8 cellular contexts compared by ENCODE assay signal in the genomic region with DNA sequence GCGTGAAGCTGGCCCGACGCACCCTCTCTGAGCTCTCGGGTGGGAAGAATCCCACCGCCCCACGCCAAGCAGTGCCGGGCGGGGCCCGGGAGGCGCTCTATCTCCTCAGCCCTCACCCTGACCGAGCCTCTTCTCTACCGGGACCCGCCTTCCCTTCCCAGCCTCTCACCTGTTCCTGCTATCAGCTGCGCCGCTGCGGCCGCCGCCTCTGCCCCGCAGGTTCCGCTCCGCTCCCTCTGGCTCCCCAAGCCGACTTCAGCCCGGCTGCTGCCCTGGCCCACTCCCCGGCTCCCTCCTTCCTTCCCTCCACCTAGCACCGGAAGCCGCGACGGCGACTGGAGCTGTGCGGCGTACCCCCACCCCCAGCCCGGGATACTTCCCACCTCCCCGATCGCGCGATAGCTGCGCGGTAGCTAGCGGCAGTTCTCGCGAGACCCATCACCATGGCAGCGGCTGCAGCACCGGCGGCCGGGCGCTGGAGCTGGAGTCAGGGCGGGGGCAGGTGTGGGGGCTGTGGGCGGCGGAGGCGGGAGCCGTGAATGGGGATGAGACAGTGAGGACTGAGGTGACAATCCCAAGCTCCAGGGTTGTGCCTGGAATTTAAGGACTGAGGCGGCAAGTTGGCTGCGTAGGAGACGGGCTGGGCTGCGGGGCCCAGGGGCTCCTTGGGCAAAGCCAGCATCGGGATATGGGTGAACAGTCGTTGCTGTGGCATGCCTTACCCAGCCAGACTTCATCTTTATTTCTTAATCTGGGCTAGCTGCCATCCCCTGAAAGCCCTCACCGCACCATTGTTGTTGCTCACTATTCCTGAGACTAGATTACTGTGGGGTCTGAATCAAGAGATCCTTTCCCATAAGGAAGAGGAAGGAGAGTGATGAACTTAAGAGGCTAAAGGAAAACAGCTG. TPM values are rescaled to one million over a fixed set of nuclear protein-coding genes. Genes with fewer than 3 reads are reported as not detected.
DNase-seq lines count a peak whose midpoint lies in the region; TF ChIP-seq lines count a peak whose summit lies in the region.

A gene (minus strand): TSS at position 347 of the 908 bp plus-strand sequence. CDS start 16,392 bp downstream, outside the sequence.

- H3K9me2 ChIP-seq in DOHH2 (replicated peaks; ENCODE audit: control insufficient read depth, low read length): no peaks in the 10 kb centered on the region

- peaks cover 33% of the 10 kb centered on the region for H3K36me3 ChIP-seq in DOHH2 (ENCODE audit: control insufficient read depth, low read length)
- peaks cover 40% of the 10 kb centered on the region for H3K36me3 ChIP-seq in MG63

- H3K4me3 Mint-ChIP-seq in nephron progenitor cell: peak within 1 kb of the TSS; percentile 99
- H3K4me3 Mint-ChIP-seq in stimulated activated naive CD8-positive, alpha-beta T cell treated with anti-CD3 and anti-CD28 coated beads, Interleukin-15, Interleukin-2, amounts not matched to agents 100 ng/mL and 50 ng/mL, for 24 hours: peak within 1 kb of the TSS; percentile 91

- peaks cover 47% of the 10 kb centered on the region for H3K79me2 ChIP-seq in DOHH2 (ENCODE audit: control insufficient read depth, low read length)

- H3K27ac Mint-ChIP-seq in nephron progenitor cell: peak within 1 kb of the TSS; percentile 97
- peak within 1 kb of the TSS; percentile 92 for H3K27ac Mint-ChIP-seq in stimulated activated naive CD8-positive, alpha-beta T cell treated with anti-CD3 and anti-CD28 coated beads, Interleukin-15, Interleukin-2, amounts not matched to agents 100 ng/mL and 50 ng/mL, for 24 hours

- no peaks in the 10 kb centered on the region for H3K27me3 ChIP-seq in DOHH2 (ENCODE audit: control insufficient read depth, low read length)
- H3K27me3 ChIP-seq in MG63: no peaks in the 10 kb centered on the region

- TF ChIP-seq CTCF in DOHH2 (IDR thresholded peaks at IDR 0.05; ENCODE audit: low read depth, low read length, poor library complexity, severe bottlenecking) (no peak), fibroblast of the aortic adventitia (IDR thresholded peaks at IDR 0.05; ENCODE audit: insufficient read depth, low read length) (no peak), nephron progenitor cell (IDR thresholded peaks at IDR 0.05) (no peak)

- DNase-seq in GOT3 (lab: John Stamatoyannopoulos, UW): peak; percentile 57
- DNase-seq in MG63: peak; percentile 96
- DNase-seq in SHP77 treated with DMSO at 0.1 percent for 48 hours (lab: John Stamatoyannopoulos, UW): peak; percentile 67
- DNase-seq in activated effector memory CD4-positive, alpha-beta T cell treated with anti-CD3 and anti-CD28 coated beads, Interleukin-2, amount 50 U/mL, for 16 hours: peak; percentile 96
- peak; percentile 85 for DNase-seq in fibroblast of the aortic adventitia (ENCODE audit: low read depth)
- DNase-seq in nephron progenitor cell: peak; percentile 96

- H3K36me3 Mint-ChIP-seq in nephron progenitor cell (ENCODE audit: low read depth): peaks cover 29% of the 10 kb centered on the region
- H3K36me3 Mint-ChIP-seq in stimulated activated naive CD8-positive, alpha-beta T cell treated with anti-CD3 and anti-CD28 coated beads, Interleukin-15, Interleukin-2, amounts not matched to agents 100 ng/mL and 50 ng/mL, for 24 hours (ENCODE audit: low read depth): peaks cover 17% of the 10 kb centered on the region

- peaks cover 3% of the 10 kb centered on the region for H3K27me3 Mint-ChIP-seq in nephron progenitor cell (ENCODE audit: low read depth, poor library complexity)
- peaks cover 15% of the 10 kb centered on the region for H3K27me3 Mint-ChIP-seq in stimulated activated naive CD8-positive, alpha-beta T cell treated with anti-CD3 and anti-CD28 coated beads, Interleukin-15, Interleukin-2, amounts not matched to agents 100 ng/mL and 50 ng/mL, for 24 hours

- peaks cover 31% of the 10 kb centered on the region for H3K4me1 ChIP-seq in DOHH2 (ENCODE audit: control insufficient read depth, low read length)

- H3K4me3 ChIP-seq in DOHH2 (ENCODE audit: low read length) (peak within 1 kb of the TSS; percentile 86), MG63 (peak within 1 kb of the TSS; percentile 99), fibroblast of the aortic adventitia (ENCODE audit: low read depth, low read length) (peak within 1 kb of the TSS; percentile 97)

- peak within 1 kb of the TSS; percentile 60 for H3K27ac ChIP-seq in DOHH2 (ENCODE audit: low read depth, low read length)

- H4K20me1 ChIP-seq in DOHH2 (ENCODE audit: control insufficient read depth, insufficient read depth, low read depth, low read length): peaks cover 3% of the 10 kb centered on the region

- H3K4me1 Mint-ChIP-seq in nephron progenitor cell: peaks cover 63% of the 10 kb centered on the region
- peaks cover 38% of the 10 kb centered on the region for H3K4me1 Mint-ChIP-seq in stimulated activated naive CD8-positive, alpha-beta T cell treated with anti-CD3 and anti-CD28 coated beads, Interleukin-15, Interleukin-2, amounts not matched to agents 100 ng/mL and 50 ng/mL, for 24 hours (ENCODE audit: low read depth)

- H3F3A ChIP-seq in DOHH2 (ENCODE audit: control insufficient read depth, insufficient read depth): 0 out of 2 replicates have a peak, but pooled peaks cover 4% of the 10 kb centered on the region

- peak within 1 kb of the TSS; percentile 99 for H3K4me2 ChIP-seq in DOHH2 (ENCODE audit: low read length)

- H3K9me3 Mint-ChIP-seq in nephron progenitor cell: no peaks in the 10 kb centered on the region
- H3K9me3 Mint-ChIP-seq in stimulated activated naive CD8-positive, alpha-beta T cell treated with anti-CD3 and anti-CD28 coated beads, Interleukin-15, Interleukin-2, amounts not matched to agents 100 ng/mL and 50 ng/mL, for 24 hours: no peaks in the 10 kb centered on the region

- no peaks in the 10 kb centered on the region for H3K9me3 ChIP-seq in DOHH2 (ENCODE audit: control insufficient read depth, insufficient read depth, low read length)
- no peaks in the 10 kb centered on the region for H3K9me3 ChIP-seq in MG63

RNA-seq across cellular contexts. Expression of the gene that starts here (rescaled TPM):
- 77.7 and 79.1 TPM in 2 replicates for total RNA-seq in MG63 (2014; rRNA removed; shearing (Covaris generic); ENCODE audit: low replicate concordance)
- total RNA-seq in fibroblast of the aortic adventitia (ENCODE audit: low replicate concordance): 39.7 and 65.3 TPM in 2 replicates

Comparison
In these comparisons a context has a peak if more than half of its experiments do, and no peak if none do; other contexts are left out.
1. Peak in every context shown above with its lines: DNase-seq, H3K4me3 ChIP-seq and H3K27ac ChIP-seq.